10 cellular contexts compared by ENCODE assay signal in the genomic region with DNA sequence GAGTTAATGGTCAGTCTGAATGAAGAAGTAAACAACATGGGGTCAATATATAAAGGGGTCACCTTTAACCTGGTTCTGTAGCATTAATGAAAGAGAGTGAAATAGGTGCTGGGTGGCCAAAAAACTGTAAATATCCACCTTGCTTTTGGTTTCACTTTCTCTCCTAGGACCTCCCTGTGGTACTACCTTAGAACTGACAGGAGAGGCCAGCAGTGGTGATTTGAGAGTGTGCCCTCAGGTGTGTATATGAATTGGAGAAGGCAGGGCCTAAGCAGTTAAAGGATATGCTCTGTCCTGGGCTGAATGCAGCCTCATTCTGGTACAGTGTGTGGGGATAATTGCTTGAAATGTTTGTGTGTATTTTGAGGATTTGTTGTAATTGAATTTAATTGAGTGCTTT.
A peak's percentile ranks its signal among the peaks of the same experiment; 100 is the strongest.
DNase-seq lines count a peak whose midpoint lies in the region; ATAC-seq and TF ChIP-seq lines count a peak whose summit lies in the region.
"Had no signal": no experiment of that assay in that cellular context is flagged by ENCODE, and none has a peak within 500 bp of the region (broad histone marks: within the 10 kb centered on the region; RNA-seq: fewer than 3 reads in every experiment).

No MANE protein-coding gene starts in this region.

- TF ChIP-seq CTCF in RWPE1 (conservative IDR thresholded peaks at IDR 0.05; ENCODE audit: low read depth), result no peak

- H3K36me3 Mint-ChIP-seq in activated CD4-positive, alpha-beta T cell treated with anti-CD3 and anti-CD28 coated beads, Interleukin-2, amount 10 ng/mL, durations not matched to agents 24 days and 14 days (ENCODE audit: low read depth), result no peaks in the 10 kb centered on the region
- no peaks in the 10 kb centered on the region for H3K36me3 Mint-ChIP-seq in stimulated activated effector memory CD8-positive, alpha-beta T cell treated with anti-CD3 and anti-CD28 coated beads, Interleukin-12 subunit alpha, Interleukin-12 subunit beta, amount 100 ng/mL, for 72 hours

- CTCF ChIA-PET in RWPE1 (lab: Yijun Ruan, JAX), result interaction anchor here (0.5 kb wide), 1 partner anchor 104 kb away, joined by 8 read pairs; no protein-coding TSS in a partner anchor

- peak; percentile 67 for DNase-seq in activated CD4-positive, alpha-beta T cell treated with anti-CD3 and anti-CD28 coated beads, Interleukin-2, amount 10 ng/mL, durations not matched to agents 24 days and 14 days
- DNase-seq in activated CD4-positive, alpha-beta T cell treated with anti-CD3 and anti-CD28 coated beads for 1 hour, result no peak
- DNase-seq in RWPE1 (ENCODE audit: low spot score), result peak; percentile 49
- DNase-seq in stimulated activated effector memory CD8-positive, alpha-beta T cell treated with anti-CD3 and anti-CD28 coated beads, Interleukin-12 subunit alpha, Interleukin-12 subunit beta, amount 100 ng/mL, for 72 hours (ENCODE audit: low spot score in 2 of 2), result no peak
- no peak for DNase-seq in NCI-H446 (lab: John Stamatoyannopoulos, UW)
- DNase-seq in cerebellar nuclear complex (lab: John Stamatoyannopoulos, UW), result no peak
- DNase-seq in D341Med (ENCODE audit: low spot score), result no peak
- DNase-seq: effector CD4-positive, alpha-beta T cell had no signal

- intact Hi-C loops in activated CD4-positive, alpha-beta T cell treated with anti-CD3 and anti-CD28 coated beads, Interleukin-2, amount 10 ng/mL, durations not matched to agents 24 days and 14 days (cut with micrococcal nuclease), result no loop called here

- H3K27ac Mint-ChIP-seq in activated CD4-positive, alpha-beta T cell treated with anti-CD3 and anti-CD28 coated beads, Interleukin-2, amount 10 ng/mL, durations not matched to agents 24 days and 14 days, result no peak overlapping the region
- H3K27ac Mint-ChIP-seq in stimulated activated effector memory CD8-positive, alpha-beta T cell treated with anti-CD3 and anti-CD28 coated beads, Interleukin-12 subunit alpha, Interleukin-12 subunit beta, amount 100 ng/mL, for 72 hours, result peak overlapping the region; percentile 45

- H3K27me3 Mint-ChIP-seq in activated CD4-positive, alpha-beta T cell treated with anti-CD3 and anti-CD28 coated beads, Interleukin-2, amount 10 ng/mL, durations not matched to agents 24 days and 14 days, result no peaks in the 10 kb centered on the region

- H3K9me3 Mint-ChIP-seq in activated CD4-positive, alpha-beta T cell treated with anti-CD3 and anti-CD28 coated beads, Interleukin-2, amount 10 ng/mL, durations not matched to agents 24 days and 14 days, result no peaks in the 10 kb centered on the region
- no peaks in the 10 kb centered on the region for H3K9me3 Mint-ChIP-seq in stimulated activated effector memory CD8-positive, alpha-beta T cell treated with anti-CD3 and anti-CD28 coated beads, Interleukin-12 subunit alpha, Interleukin-12 subunit beta, amount 100 ng/mL, for 72 hours

- peaks cover 11% of the 10 kb centered on the region for H3K4me1 Mint-ChIP-seq in activated CD4-positive, alpha-beta T cell treated with anti-CD3 and anti-CD28 coated beads, Interleukin-2, amount 10 ng/mL, durations not matched to agents 24 days and 14 days
- H3K4me1 Mint-ChIP-seq in stimulated activated effector memory CD8-positive, alpha-beta T cell treated with anti-CD3 and anti-CD28 coated beads, Interleukin-12 subunit alpha, Interleukin-12 subunit beta, amount 100 ng/mL, for 72 hours, result peaks cover 14% of the 10 kb centered on the region

- no peak overlapping the region for H3K27ac ChIP-seq in RWPE1
- H3K27ac ChIP-seq: BLaER1 had no signal

- peak overlapping the region; percentile 1 for H3K4me3 Mint-ChIP-seq in activated CD4-positive, alpha-beta T cell treated with anti-CD3 and anti-CD28 coated beads, Interleukin-2, amount 10 ng/mL, durations not matched to agents 24 days and 14 days
- peak overlapping the region; percentile 17 for H3K4me3 Mint-ChIP-seq in stimulated activated effector memory CD8-positive, alpha-beta T cell treated with anti-CD3 and anti-CD28 coated beads, Interleukin-12 subunit alpha, Interleukin-12 subunit beta, amount 100 ng/mL, for 72 hours

- POLR2A ChIA-PET in RWPE1 (lab: Yijun Ruan, JAX; ENCODE audit: low non-redundant PET), result no interaction called here

- ATAC-seq in HG02885 (IDR thresholded peaks at IDR 0.05; ENCODE audit: poor library complexity, unreplicated experiment), result peak; percentile 80
- ATAC-seq in stimulated activated effector memory CD8-positive, alpha-beta T cell treated with anti-CD3 and anti-CD28 coated beads, Interleukin-12 subunit alpha, Interleukin-12 subunit beta, amount 100 ng/mL, for 72 hours, result peak; percentile 63

Comparison
In these comparisons a context has a peak if more than half of its experiments do, and no peak if none do; other contexts are left out.
1. DNase-seq: peak in activated CD4-positive, alpha-beta T cell treated with anti-CD3 and anti-CD28 coated beads, Interleukin-2, amount 10 ng/mL, durations not matched to agents 24 days and 14 days (single experiment) and RWPE1 (single experiment); none in activated CD4-positive, alpha-beta T cell treated with anti-CD3 and anti-CD28 coated beads for 1 hour (single experiment), stimulated activated effector memory CD8-positive, alpha-beta T cell treated with anti-CD3 and anti-CD28 coated beads, Interleukin-12 subunit alpha, Interleukin-12 subunit beta, amount 100 ng/mL, for 72 hours (0 of 2), NCI-H446 (0 of 2), cerebellar nuclear complex (0 of 2) and D341Med (single experiment).